ENCODE assay signal across 3 cellular contexts in the genomic region with DNA sequence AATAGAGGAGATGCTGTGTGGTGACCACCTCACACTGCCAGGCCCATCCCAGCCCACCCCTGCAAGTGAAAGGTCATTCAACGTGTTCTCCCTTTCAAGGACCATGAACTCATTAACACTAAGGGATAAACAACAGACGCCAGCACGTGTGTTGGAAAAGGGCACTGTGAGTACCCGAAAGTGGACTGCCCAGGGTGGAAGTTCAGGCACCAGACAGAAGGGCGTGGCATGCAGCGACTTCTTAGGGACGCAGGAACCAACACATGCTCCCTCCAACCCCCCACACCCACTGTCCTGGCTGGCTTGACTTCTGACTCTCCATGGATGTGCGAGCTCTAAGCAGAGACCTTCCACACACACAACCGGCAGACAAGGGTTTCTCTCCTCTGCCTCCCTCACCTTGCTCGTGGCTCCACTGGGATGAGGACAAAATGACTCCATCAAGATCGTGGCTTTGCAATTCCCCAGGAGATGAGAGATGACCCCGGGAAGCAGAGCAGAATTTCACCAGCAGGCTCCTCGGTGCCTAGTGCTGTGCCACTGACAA.
TF ChIP-seq lines count a peak whose summit lies in the region.

No MANE protein-coding gene starts in this region.

TF ChIP-seq in HEK293, 187 proteins besides CTCF, POLR2A, EP300 and RAD21:
- TF ChIP-seq ZNF600 (tag by site-specific recombination; IDR thresholded peaks at IDR 0.05) (peak; percentile 58), ZNF560 (tag by site-specific recombination; IDR thresholded peaks at IDR 0.05; ENCODE audit: borderline replicate concordance) (no peak)

TF ChIP-seq in K562, 482 proteins besides CTCF, POLR2A, EP300 and RAD21:
- no peak for TF ChIP-seq HLTF (IDR thresholded peaks at IDR 0.05)
- no peak for TF ChIP-seq ZNF253 (CRISPR knock-in tag; conservative IDR thresholded peaks at IDR 0.05)
- no peak for TF ChIP-seq NFIC (IDR thresholded peaks at IDR 0.05)
- no peak for TF ChIP-seq HNRNPUL1 (IDR thresholded peaks at IDR 0.05; ENCODE audit: low read length)

TF ChIP-seq in HepG2, 621 proteins besides CTCF, POLR2A, EP300 and RAD21:
- TF ChIP-seq ZFYVE20 (CRISPR knock-in tag; IDR thresholded peaks at IDR 0.05; ENCODE audit: borderline replicate concordance, low read depth) (no peak), LCORL (IDR thresholded peaks at IDR 0.05) (no peak), LCORL (CRISPR knock-in tag; IDR thresholded peaks at IDR 0.05) (no peak), MIER3 (CRISPR knock-in tag; IDR thresholded peaks at IDR 0.05; ENCODE audit: borderline replicate concordance) (no peak)
- TF ChIP-seq, protein P1, sequence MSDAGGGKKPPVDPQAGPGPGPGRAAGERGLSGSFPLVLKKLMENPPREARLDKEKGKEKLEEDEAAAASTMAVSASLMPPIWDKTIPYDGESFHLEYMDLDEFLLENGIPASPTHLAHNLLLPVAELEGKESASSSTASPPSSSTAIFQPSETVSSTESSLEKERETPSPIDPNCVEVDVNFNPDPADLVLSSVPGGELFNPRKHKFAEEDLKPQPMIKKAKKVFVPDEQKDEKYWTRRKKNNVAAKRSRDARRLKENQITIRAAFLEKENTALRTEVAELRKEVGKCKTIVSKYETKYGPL (CRISPR knock-in tag; IDR thresholded peaks at IDR 0.05): no peak
- TF ChIP-seq, protein P2, sequence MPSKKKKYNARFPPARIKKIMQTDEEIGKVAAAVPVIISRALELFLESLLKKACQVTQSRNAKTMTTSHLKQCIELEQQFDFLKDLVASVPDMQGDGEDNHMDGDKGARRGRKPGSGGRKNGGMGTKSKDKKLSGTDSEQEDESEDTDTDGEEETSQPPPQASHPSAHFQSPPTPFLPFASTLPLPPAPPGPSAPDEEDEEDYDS (CRISPR knock-in tag; IDR thresholded peaks at IDR 0.05): no peak
